In genomic region chr13:26534036-26534726, GRCh38 we compare ENCODE assay signal across 20 cellular contexts. TPM values are rescaled to one million over a fixed set of nuclear protein-coding genes. Genes with fewer than 3 reads are reported as not detected.
DNase-seq lines count a peak whose midpoint lies in the region; ATAC-seq, FAIRE-seq and TF ChIP-seq lines count a peak whose summit lies in the region.
"Had no signal": no experiment of that assay in that cellular context is flagged by ENCODE, and none has a peak within 500 bp of the region (broad histone marks: within the 10 kb centered on the region; RNA-seq: fewer than 3 reads in every experiment).

No MANE protein-coding gene starts in this region.

- DNase-seq in NCI-H82 (lab: John Stamatoyannopoulos, UW) (peak; percentile 53), NCI-H82 treated with DMSO at 0.1 percent for 48 hours (lab: John Stamatoyannopoulos, UW; ENCODE audit: unreplicated experiment) (no peak), D721Med (ENCODE audit: insufficient read length, low spot score) (no peak), cerebellar cortex (ENCODE audit: low spot score) (peak; percentile 47), H1 (ENCODE audit: low read depth in 1 of 2, low spot score in 2 of 2) (no peak), heart left ventricle (no peak), GM12892 (ENCODE audit: insufficient read length) (no peak)
- DNase-seq: CD4-positive, CD25-positive, alpha-beta regulatory T cell; CD8-positive, alpha-beta T cell; DMS53; DMS79 treated with DMSO at 0.1 percent for 48 hours; HFFc6 had no signal

- CTCF ChIA-PET in H1 (lab: Charles Lee; ENCODE audit: partially characterized antibody) = no interaction called here

- H4K91ac ChIP-seq in H1 (replicated peaks; ENCODE audit: insufficient read length, low read length) = no peak overlapping the region

- no peak for TF ChIP-seq RAD21 in H1 (IDR thresholded peaks at IDR 0.05 in 1 of 2, conservative IDR thresholded peaks at IDR 0.05 in 1 of 2; ENCODE audit: low read depth in 2 of 2, low read length in 2 of 2)

- no peaks in the 10 kb centered on the region for H4K20me1 ChIP-seq in H1 (replicated peaks in 1 of 2; ENCODE audit: control insufficient read depth in 1 of 2, insufficient read depth in 2 of 2, low read length in 2 of 2)
- H4K20me1 ChIP-seq: BLaER1 had no signal

- H3K79me1 ChIP-seq in H1 (ENCODE audit: low read depth, low read length) = no peaks in the 10 kb centered on the region

- H3K9me3 ChIP-seq in H1 (ENCODE audit: insufficient read depth in 2 of 2, low read depth in 1 of 2, low read length in 1 of 2) (no peaks in the 10 kb centered on the region), heart left ventricle (no peaks in the 10 kb centered on the region)
- H3K9me3 ChIP-seq: BLaER1, HAP-1 had no signal

- no peak overlapping the region for H3K56ac ChIP-seq in H1 (replicated peaks; ENCODE audit: insufficient read length, low read depth, low read length)

- no peak overlapping the region for H2AK5ac ChIP-seq in H1 (ENCODE audit: low read depth, low read length)

- no peaks in the 10 kb centered on the region for H3K27me3 ChIP-seq in H1 (replicated peaks in 1 of 4; ENCODE audit: control insufficient read depth in 3 of 4, extremely low read depth in 1 of 4, insufficient read depth in 3 of 4, low read length in 3 of 4)
- H3K27me3 ChIP-seq in heart left ventricle = no peaks in the 10 kb centered on the region
- H3K27me3 ChIP-seq: BLaER1 had no signal

- POLR2A ChIA-PET in H1 (lab: Charles Lee; ENCODE audit: partially characterized antibody) = no interaction called here

- no peak overlapping the region for H3K9ac ChIP-seq in H1 (replicated peaks in 1 of 4; ENCODE audit: extremely low read depth in 1 of 4, low read depth in 3 of 4, low read length in 3 of 4)
- H3K9ac ChIP-seq: BLaER1 had no signal

- no peak overlapping the region for H2BK20ac ChIP-seq in H1 (ENCODE audit: low read length)

- intact Hi-C loops in heart left ventricle (cut with DNase I) = no loop called here

- 88% methylated on average over 9 of the region's 9 CpGs; no CpG with 5 or more reads in 1 of the 2 experiments for WGBS in H1 (ENCODE audit: extremely low coverage in 1 of 2, insufficient coverage in 1 of 2, insufficient read length in 1 of 2, insufficient replicate concordance in 2 of 2, low coverage in 1 of 2, low lambda C conversion rate in 2 of 2, missing lambda C conversion rate in 1 of 2), 2 experiments
- WGBS in heart left ventricle, 4 donors = 82 to 86% (median 84%) methylated on average over 8 to 9 of the region's 9 CpGs

- H3K14ac ChIP-seq in H1 (ENCODE audit: insufficient read length) = no peak overlapping the region

- no peak overlapping the region for H3K18ac ChIP-seq in H1 (ENCODE audit: extremely low read depth, low read length)

- no peak overlapping the region for H2AFZ ChIP-seq in H1 (ENCODE audit: low read length)

- H3K79me2 ChIP-seq in H1 (ENCODE audit: control insufficient read depth in 1 of 2, insufficient read depth in 2 of 2, low read length in 2 of 2) = no peaks in the 10 kb centered on the region

- no peak for TF ChIP-seq EP300 in H1 (IDR thresholded peaks at IDR 0.05; ENCODE audit: borderline replicate concordance in 1 of 2, low read depth in 2 of 2, low read length in 2 of 2)

- H2BK120ac ChIP-seq in H1 (replicated peaks; ENCODE audit: low read depth, low read length) = no peak overlapping the region

- no peak overlapping the region for H4K5ac ChIP-seq in H1 (ENCODE audit: insufficient read length, low read depth, low read length)

- no peak overlapping the region for H4K8ac ChIP-seq in H1 (ENCODE audit: extremely low read depth, insufficient read depth, low read length)

- no peaks in the 10 kb centered on the region for H3K23me2 ChIP-seq in H1 (ENCODE audit: low read depth, low read length)

- H3K4me1 ChIP-seq in H1 (replicated peaks in 1 of 4; ENCODE audit: control insufficient read depth in 3 of 4, insufficient read depth in 4 of 4, low read length in 3 of 4) (peaks cover 0 to 5% (median 0%) of the 10 kb centered on the region in 4 experiments; a peak in 1 of 7 replicates), heart left ventricle (no peaks in the 10 kb centered on the region)
- H3K4me1 ChIP-seq: BLaER1, HAP-1 had no signal

- no peaks in the 10 kb centered on the region for H3K36me3 ChIP-seq in H1 (ENCODE audit: control insufficient read depth in 2 of 4, insufficient read depth in 4 of 4, low read length in 3 of 4)
- no peaks in the 10 kb centered on the region for H3K36me3 ChIP-seq in heart left ventricle
- H3K36me3 ChIP-seq: BLaER1, HAP-1 had no signal

- no peak for TF ChIP-seq POLR2A in H1 (IDR thresholded peaks at IDR 0.05; ENCODE audit: control extremely low read depth in 1 of 2, low read depth in 2 of 2, low read length in 2 of 2)
- no peak for TF ChIP-seq POLR2A in heart left ventricle (IDR thresholded peaks at IDR 0.05)
- TF ChIP-seq POLR2A in GM12892 (IDR thresholded peaks at IDR 0.05; ENCODE audit: low read depth, low read length) = no peak

- H3K27ac ChIP-seq in H1 (ENCODE audit: low read depth, low read length) = no peak overlapping the region
- H3K27ac ChIP-seq in heart left ventricle = no peak overlapping the region
- H3K27ac ChIP-seq: 22Rv1, BLaER1, C4-2B had no signal

- no peak overlapping the region for H3K4me3 ChIP-seq in H1 (ENCODE audit: extremely low read depth in 1 of 4, insufficient read depth in 2 of 4, low read depth in 3 of 4, low read length in 4 of 4)
- no peak overlapping the region for H3K4me3 ChIP-seq in heart left ventricle
- H3K4me3 ChIP-seq: BLaER1, GM23338, HAP-1 had no signal

- no peak for ATAC-seq in heart left ventricle
- ATAC-seq: CD8-positive, alpha-beta T cell; GM23338 had no signal

- H2BK12ac ChIP-seq in H1 (ENCODE audit: low read depth, low read length) = no peak overlapping the region

- no peak overlapping the region for H2BK5ac ChIP-seq in H1 (ENCODE audit: low read depth, low read length)

- peak overlapping the region; percentile 19 for H3K4ac ChIP-seq in H1 (replicated peaks; ENCODE audit: insufficient read length, low read depth, low read length)

- H3K4me2 ChIP-seq in H1 (ENCODE audit: insufficient read depth in 1 of 2, low read depth in 2 of 2, low read length in 2 of 2) = no peak overlapping the region
- H3K4me2 ChIP-seq: BLaER1, GM23338 had no signal

- H3K23ac ChIP-seq in H1 (ENCODE audit: insufficient read length) = no peak overlapping the region

- FAIRE-seq in D721Med (lab: Jason Lieb, UNC) (peak; percentile 81), H1 (lab: Jason Lieb, UNC) (no peak), GM12892 (lab: Jason Lieb, UNC) (no peak)
- FAIRE-seq: A204.1, G401.6, H54 had no signal

- H2BK15ac ChIP-seq in H1 (ENCODE audit: low read length) = no peak overlapping the region

- TF ChIP-seq CTCF in D721Med (IDR thresholded peaks at IDR 0.05; ENCODE audit: insufficient read depth, missing control alignments) = no peak
- no peak for TF ChIP-seq CTCF in H1 (IDR thresholded peaks at IDR 0.05; ENCODE audit: control extremely low read depth in 1 of 3, insufficient read depth in 1 of 3, low read depth in 1 of 3, low read length in 3 of 3)
- no peak for TF ChIP-seq CTCF in heart left ventricle (IDR thresholded peaks at IDR 0.05)

TF ChIP-seq in H1, 55 proteins besides CTCF, POLR2A, EP300 and RAD21:
- no peak for TF ChIP-seq SIRT6 (IDR thresholded peaks at IDR 0.05; ENCODE audit: low read length)
- TF ChIP-seq CTBP2 (IDR thresholded peaks at IDR 0.05; ENCODE audit: borderline replicate concordance, insufficient read depth, insufficient read length, low read length) = no peak
- no peak for TF ChIP-seq TAF1 (IDR thresholded peaks at IDR 0.05; ENCODE audit: low read depth, low read length)

RNA-seq across cellular contexts. Expression of gene WASF3, which starts 23.3 kb away (rescaled TPM):
- total RNA-seq in H1 (2021; fragmentation: NEBNext Ultra II Directional; extraction: Animal tissue kit (Norgen Biotek cat#: 25700)) = 39.8 and 40.1 TPM in 2 replicates
- polyA plus RNA-seq in H1 (2011; rRNA removed) (15.4 and 18.7 TPM in 2 replicates), heart left ventricle (1 to 10 TPM; 3.4 to 3.5 TPM)
- polyA plus RNA-seq in H1 (2011; cell fraction: cytosol; rRNA removed) = 15.3 TPM
- polyA plus RNA-seq in H1 (2011; cell fraction: nucleus; rRNA removed) = 11.6 TPM
- polyA plus RNA-seq in H1 (2012, experiment 1 of 2) = 19.2 to 23.0 TPM (median 21.2 TPM) in 4 replicates
- polyA plus RNA-seq in H1 (2012, experiment 2 of 2) = 6.9 TPM
- polyA plus RNA-seq in H1 (2013, experiment 1 of 2) = 15.1 TPM
- polyA plus RNA-seq in H1 (2013, experiment 2 of 2) = 15.0 TPM
- 14.1 and 20.0 TPM in 2 replicates for polyA minus RNA-seq in H1 (2011; rRNA and poly(A)+ RNA removed)
- 13.3 TPM for polyA minus RNA-seq in H1 (2011; cell fraction: cytosol; rRNA and poly(A)+ RNA removed)
- 8.9 TPM for polyA minus RNA-seq in H1 (2011; cell fraction: nucleus; rRNA and poly(A)+ RNA removed)
- total RNA-seq in heart left ventricle = 10 to 100 TPM in 5 of 9 donors, 1 to 10 TPM in 4; 7.0 to 14.9 (median 10.5) TPM
- 0.13 TPM for polyA plus RNA-seq in GM12892 (2012; ENCODE audit: missing spikeins)
- total RNA-seq: CD8-positive, alpha-beta T cell had no signal
- polyA plus RNA-seq: CD4-positive, CD25-positive, alpha-beta regulatory T cell had no signal

Comparison
In these comparisons a context has a peak if more than half of its experiments do, and no peak if none do; other contexts are left out.
1. DNase-seq: peak in NCI-H82 (single experiment) and cerebellar cortex (single experiment); none in NCI-H82 treated with DMSO at 0.1 percent for 48 hours (single experiment), D721Med (single experiment), H1 (0 of 2), heart left ventricle (0 of 5) and GM12892 (single experiment).